ENCODE assay signal across 1 cellular context in the genomic region with DNA sequence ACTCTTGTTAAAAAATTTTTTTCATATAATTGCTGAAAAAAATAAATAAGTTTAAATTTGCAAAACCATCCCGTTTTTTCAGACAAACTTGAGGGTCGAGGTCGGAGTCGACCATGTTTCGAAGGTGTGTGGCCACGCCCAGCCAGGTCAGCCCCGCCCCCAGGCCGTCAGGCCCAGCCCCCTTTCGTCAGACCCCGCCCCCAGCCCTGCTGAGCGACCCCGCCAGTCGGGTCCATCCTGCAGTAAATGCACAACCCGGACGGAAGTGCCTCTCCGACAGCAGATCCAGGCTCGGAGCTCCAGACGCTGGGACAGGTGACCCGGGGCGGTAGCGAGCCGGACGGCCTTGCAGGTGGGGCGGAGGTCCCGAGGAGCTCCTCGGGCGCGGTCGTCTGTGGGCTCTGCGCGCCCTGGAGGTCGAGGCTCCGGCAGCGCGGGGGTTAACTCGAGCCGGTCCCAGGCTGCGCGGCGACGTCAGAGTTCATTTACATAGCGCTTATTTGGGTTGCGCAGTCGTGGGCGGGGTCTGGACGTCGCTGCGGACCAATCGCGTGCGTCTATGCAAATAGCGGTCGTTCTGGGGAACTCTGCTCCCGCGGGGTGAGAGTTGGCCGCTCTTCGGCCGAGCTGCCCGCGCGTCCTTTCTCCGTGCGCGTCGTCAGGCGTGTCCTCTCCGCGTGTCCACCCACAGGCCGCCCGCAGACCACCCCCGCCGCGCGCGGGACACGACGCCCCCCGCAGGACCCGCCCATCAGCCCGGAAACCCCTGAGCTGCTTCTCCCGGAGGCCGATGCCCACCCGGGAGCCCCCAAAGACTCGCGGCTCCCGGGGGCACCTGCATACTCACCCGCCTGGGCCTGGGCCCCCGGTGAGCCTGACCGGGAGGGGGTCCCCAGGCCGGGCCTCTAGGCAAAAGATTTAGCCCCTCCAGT.
TF ChIP-seq lines count a peak whose summit lies in the region.

A gene with protein sequence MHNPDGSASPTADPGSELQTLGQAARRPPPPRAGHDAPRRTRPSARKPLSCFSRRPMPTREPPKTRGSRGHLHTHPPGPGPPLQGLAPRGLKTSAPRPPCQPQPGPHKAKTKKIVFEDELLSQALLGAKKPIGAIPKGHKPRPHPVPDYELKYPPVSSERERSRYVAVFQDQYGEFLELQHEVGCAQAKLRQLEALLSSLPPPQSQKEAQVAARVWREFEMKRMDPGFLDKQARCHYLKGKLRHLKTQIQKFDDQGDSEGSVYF (plus strand): TSS at position 225 of the 932 bp plus-strand sequence. CDS start 22 bp downstream, at position 247.

TF ChIP-seq in HepG2, 621 proteins besides CTCF, POLR2A, EP300 and RAD21 (continued from another document and continues in another):
- TF ChIP-seq, protein P1, sequence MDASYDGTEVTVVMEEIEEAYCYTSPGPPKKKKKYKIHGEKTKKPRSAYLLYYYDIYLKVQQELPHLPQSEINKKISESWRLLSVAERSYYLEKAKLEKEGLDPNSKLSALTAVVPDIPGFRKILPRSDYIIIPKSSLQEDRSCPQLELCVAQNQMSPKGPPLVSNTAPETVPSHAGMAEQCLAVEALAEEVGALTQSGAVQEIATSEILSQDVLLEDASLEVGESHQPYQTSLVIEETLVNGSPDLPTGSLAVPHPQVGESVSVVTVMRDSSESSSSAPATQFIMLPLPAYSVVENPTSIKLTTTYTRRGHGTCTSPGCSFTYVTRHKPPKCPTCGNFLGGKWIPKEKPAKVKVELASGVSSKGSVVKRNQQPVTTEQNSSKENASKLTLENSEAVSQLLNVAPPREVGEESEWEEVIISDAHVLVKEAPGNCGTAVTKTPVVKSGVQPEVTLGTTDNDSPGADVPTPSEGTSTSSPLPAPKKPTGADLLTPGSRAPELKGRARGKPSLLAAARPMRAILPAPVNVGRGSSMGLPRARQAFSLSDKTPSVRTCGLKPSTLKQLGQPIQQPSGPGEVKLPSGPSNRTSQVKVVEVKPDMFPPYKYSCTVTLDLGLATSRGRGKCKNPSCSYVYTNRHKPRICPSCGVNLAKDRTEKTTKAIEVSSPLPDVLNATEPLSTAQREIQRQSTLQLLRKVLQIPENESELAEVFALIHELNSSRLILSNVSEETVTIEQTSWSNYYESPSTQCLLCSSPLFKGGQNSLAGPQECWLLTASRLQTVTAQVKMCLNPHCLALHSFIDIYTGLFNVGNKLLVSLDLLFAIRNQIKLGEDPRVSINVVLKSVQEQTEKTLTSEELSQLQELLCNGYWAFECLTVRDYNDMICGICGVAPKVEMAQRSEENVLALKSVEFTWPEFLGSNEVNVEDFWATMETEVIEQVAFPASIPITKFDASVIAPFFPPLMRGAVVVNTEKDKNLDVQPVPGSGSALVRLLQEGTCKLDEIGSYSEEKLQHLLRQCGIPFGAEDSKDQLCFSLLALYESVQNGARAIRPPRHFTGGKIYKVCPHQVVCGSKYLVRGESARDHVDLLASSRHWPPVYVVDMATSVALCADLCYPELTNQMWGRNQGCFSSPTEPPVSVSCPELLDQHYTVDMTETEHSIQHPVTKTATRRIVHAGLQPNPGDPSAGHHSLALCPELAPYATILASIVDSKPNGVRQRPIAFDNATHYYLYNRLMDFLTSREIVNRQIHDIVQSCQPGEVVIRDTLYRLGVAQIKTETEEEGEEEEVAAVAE (CRISPR knock-in tag; IDR thresholded peaks at IDR 0.05; ENCODE audit: borderline replicate concordance): no peak
- TF ChIP-seq ZNF230 (CRISPR knock-in tag; IDR thresholded peaks at IDR 0.05) (peak; percentile 22; the same call in 1 of the 2 replicates), ZBTB3 (CRISPR knock-in tag; IDR thresholded peaks at IDR 0.05; ENCODE audit: borderline replicate concordance, low read depth) (0 out of 2 replicates have a peak, but pooled peaks have one; percentile 32), ZNF75D (CRISPR knock-in tag; IDR thresholded peaks at IDR 0.05; ENCODE audit: borderline replicate concordance) (no peak), ZFP82 (CRISPR knock-in tag; IDR thresholded peaks at IDR 0.05; ENCODE audit: borderline replicate concordance) (no peak), SCMH1 (CRISPR knock-in tag; IDR thresholded peaks at IDR 0.05; ENCODE audit: borderline replicate concordance) (no peak), ZNF709 (CRISPR knock-in tag; IDR thresholded peaks at IDR 0.05) (no peak), RFX5 (IDR thresholded peaks at IDR 0.05; ENCODE audit: low read depth, low read length) (0 out of 2 replicates have a peak, but pooled peaks have one; percentile 25), ZBTB21 (CRISPR knock-in tag; IDR thresholded peaks at IDR 0.05) (no peak), NAIF1 (CRISPR knock-in tag; IDR thresholded peaks at IDR 0.05; ENCODE audit: borderline replicate concordance) (no peak), EZH2 (conservative IDR thresholded peaks at IDR 0.05; ENCODE audit: low read depth, low read length) (no peak), ZNF766 (CRISPR knock-in tag; IDR thresholded peaks at IDR 0.05; ENCODE audit: borderline replicate concordance) (peak; percentile 83; the same call in 1 of the 2 replicates), MAFG (CRISPR knock-in tag; IDR thresholded peaks at IDR 0.05) (no peak), ZNF549 (CRISPR knock-in tag; IDR thresholded peaks at IDR 0.05) (no peak), DNMT1 (CRISPR knock-in tag; IDR thresholded peaks at IDR 0.05) (0 out of 2 replicates have a peak, but pooled peaks have one; percentile 74), WIZ (CRISPR knock-in tag; IDR thresholded peaks at IDR 0.05) (0 out of 2 replicates have a peak, but pooled peaks have one; percentile 45), ETV5 (CRISPR knock-in tag; IDR thresholded peaks at IDR 0.05; ENCODE audit: borderline replicate concordance) (peak; percentile 71), ZNF3 (CRISPR knock-in tag; IDR thresholded peaks at IDR 0.05) (no peak), TAF15 (IDR thresholded peaks at IDR 0.05; ENCODE audit: low read depth, low read length, poor library complexity, severe bottlenecking) (no peak), ELF1 (CRISPR knock-in tag; IDR thresholded peaks at IDR 0.05) (peak; percentile 79), ZNF746 (CRISPR knock-in tag; IDR thresholded peaks at IDR 0.05) (0 out of 2 replicates have a peak, but pooled peaks have one; percentile 27), MYC (CRISPR knock-in tag; IDR thresholded peaks at IDR 0.05; ENCODE audit: borderline replicate concordance) (peak; percentile 82; the same call in 1 of the 2 replicates), HOXD1 (CRISPR knock-in tag; IDR thresholded peaks at IDR 0.05) (peak; percentile 50), SP140L (CRISPR knock-in tag; IDR thresholded peaks at IDR 0.05; ENCODE audit: borderline replicate concordance) (0 out of 2 replicates have a peak, but pooled peaks have one; percentile 27), NBN (conservative IDR thresholded peaks at IDR 0.05) (no peak), ATM (IDR thresholded peaks at IDR 0.05; ENCODE audit: borderline replicate concordance) (no peak), ZNF619 (CRISPR knock-in tag; IDR thresholded peaks at IDR 0.05) (no peak), MAF1 (CRISPR knock-in tag; IDR thresholded peaks at IDR 0.05; ENCODE audit: borderline replicate concordance) (0 out of 2 replicates have a peak, but pooled peaks have one; percentile 20)
- TF ChIP-seq, protein P2, sequence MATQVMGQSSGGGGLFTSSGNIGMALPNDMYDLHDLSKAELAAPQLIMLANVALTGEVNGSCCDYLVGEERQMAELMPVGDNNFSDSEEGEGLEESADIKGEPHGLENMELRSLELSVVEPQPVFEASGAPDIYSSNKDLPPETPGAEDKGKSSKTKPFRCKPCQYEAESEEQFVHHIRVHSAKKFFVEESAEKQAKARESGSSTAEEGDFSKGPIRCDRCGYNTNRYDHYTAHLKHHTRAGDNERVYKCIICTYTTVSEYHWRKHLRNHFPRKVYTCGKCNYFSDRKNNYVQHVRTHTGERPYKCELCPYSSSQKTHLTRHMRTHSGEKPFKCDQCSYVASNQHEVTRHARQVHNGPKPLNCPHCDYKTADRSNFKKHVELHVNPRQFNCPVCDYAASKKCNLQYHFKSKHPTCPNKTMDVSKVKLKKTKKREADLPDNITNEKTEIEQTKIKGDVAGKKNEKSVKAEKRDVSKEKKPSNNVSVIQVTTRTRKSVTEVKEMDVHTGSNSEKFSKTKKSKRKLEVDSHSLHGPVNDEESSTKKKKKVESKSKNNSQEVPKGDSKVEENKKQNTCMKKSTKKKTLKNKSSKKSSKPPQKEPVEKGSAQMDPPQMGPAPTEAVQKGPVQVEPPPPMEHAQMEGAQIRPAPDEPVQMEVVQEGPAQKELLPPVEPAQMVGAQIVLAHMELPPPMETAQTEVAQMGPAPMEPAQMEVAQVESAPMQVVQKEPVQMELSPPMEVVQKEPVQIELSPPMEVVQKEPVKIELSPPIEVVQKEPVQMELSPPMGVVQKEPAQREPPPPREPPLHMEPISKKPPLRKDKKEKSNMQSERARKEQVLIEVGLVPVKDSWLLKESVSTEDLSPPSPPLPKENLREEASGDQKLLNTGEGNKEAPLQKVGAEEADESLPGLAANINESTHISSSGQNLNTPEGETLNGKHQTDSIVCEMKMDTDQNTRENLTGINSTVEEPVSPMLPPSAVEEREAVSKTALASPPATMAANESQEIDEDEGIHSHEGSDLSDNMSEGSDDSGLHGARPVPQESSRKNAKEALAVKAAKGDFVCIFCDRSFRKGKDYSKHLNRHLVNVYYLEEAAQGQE (IDR thresholded peaks at IDR 0.05; ENCODE audit: borderline replicate concordance in 1 of 2, low read depth in 1 of 2, low read length in 2 of 2): peak in 1 of 2 experiments; percentile 35; a peak in 1 of 4 replicates
- TF ChIP-seq, protein P3, sequence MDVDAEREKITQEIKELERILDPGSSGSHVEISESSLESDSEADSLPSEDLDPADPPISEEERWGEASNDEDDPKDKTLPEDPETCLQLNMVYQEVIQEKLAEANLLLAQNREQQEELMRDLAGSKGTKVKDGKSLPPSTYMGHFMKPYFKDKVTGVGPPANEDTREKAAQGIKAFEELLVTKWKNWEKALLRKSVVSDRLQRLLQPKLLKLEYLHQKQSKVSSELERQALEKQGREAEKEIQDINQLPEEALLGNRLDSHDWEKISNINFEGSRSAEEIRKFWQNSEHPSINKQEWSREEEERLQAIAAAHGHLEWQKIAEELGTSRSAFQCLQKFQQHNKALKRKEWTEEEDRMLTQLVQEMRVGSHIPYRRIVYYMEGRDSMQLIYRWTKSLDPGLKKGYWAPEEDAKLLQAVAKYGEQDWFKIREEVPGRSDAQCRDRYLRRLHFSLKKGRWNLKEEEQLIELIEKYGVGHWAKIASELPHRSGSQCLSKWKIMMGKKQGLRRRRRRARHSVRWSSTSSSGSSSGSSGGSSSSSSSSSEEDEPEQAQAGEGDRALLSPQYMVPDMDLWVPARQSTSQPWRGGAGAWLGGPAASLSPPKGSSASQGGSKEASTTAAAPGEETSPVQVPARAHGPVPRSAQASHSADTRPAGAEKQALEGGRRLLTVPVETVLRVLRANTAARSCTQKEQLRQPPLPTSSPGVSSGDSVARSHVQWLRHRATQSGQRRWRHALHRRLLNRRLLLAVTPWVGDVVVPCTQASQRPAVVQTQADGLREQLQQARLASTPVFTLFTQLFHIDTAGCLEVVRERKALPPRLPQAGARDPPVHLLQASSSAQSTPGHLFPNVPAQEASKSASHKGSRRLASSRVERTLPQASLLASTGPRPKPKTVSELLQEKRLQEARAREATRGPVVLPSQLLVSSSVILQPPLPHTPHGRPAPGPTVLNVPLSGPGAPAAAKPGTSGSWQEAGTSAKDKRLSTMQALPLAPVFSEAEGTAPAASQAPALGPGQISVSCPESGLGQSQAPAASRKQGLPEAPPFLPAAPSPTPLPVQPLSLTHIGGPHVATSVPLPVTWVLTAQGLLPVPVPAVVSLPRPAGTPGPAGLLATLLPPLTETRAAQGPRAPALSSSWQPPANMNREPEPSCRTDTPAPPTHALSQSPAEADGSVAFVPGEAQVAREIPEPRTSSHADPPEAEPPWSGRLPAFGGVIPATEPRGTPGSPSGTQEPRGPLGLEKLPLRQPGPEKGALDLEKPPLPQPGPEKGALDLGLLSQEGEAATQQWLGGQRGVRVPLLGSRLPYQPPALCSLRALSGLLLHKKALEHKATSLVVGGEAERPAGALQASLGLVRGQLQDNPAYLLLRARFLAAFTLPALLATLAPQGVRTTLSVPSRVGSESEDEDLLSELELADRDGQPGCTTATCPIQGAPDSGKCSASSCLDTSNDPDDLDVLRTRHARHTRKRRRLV (CRISPR knock-in tag; IDR thresholded peaks at IDR 0.05): peak; percentile 99
- TF ChIP-seq, protein P4, sequence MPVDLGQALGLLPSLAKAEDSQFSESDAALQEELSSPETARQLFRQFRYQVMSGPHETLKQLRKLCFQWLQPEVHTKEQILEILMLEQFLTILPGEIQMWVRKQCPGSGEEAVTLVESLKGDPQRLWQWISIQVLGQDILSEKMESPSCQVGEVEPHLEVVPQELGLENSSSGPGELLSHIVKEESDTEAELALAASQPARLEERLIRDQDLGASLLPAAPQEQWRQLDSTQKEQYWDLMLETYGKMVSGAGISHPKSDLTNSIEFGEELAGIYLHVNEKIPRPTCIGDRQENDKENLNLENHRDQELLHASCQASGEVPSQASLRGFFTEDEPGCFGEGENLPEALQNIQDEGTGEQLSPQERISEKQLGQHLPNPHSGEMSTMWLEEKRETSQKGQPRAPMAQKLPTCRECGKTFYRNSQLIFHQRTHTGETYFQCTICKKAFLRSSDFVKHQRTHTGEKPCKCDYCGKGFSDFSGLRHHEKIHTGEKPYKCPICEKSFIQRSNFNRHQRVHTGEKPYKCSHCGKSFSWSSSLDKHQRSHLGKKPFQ (CRISPR knock-in tag; IDR thresholded peaks at IDR 0.05; ENCODE audit: insufficient replicate concordance): no peak
- TF ChIP-seq, protein P5, sequence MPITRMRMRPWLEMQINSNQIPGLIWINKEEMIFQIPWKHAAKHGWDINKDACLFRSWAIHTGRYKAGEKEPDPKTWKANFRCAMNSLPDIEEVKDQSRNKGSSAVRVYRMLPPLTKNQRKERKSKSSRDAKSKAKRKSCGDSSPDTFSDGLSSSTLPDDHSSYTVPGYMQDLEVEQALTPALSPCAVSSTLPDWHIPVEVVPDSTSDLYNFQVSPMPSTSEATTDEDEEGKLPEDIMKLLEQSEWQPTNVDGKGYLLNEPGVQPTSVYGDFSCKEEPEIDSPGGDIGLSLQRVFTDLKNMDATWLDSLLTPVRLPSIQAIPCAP (CRISPR knock-in tag; IDR thresholded peaks at IDR 0.05; ENCODE audit: low read depth): no peak
- TF ChIP-seq, protein P6, sequence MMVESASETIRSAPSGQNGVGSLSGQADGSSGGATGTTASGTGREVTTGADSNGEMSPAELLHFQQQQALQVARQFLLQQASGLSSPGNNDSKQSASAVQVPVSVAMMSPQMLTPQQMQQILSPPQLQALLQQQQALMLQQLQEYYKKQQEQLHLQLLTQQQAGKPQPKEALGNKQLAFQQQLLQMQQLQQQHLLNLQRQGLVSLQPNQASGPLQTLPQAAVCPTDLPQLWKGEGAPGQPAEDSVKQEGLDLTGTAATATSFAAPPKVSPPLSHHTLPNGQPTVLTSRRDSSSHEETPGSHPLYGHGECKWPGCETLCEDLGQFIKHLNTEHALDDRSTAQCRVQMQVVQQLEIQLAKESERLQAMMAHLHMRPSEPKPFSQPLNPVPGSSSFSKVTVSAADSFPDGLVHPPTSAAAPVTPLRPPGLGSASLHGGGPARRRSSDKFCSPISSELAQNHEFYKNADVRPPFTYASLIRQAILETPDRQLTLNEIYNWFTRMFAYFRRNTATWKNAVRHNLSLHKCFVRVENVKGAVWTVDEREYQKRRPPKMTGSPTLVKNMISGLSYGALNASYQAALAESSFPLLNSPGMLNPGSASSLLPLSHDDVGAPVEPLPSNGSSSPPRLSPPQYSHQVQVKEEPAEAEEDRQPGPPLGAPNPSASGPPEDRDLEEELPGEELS (CRISPR knock-in tag; IDR thresholded peaks at IDR 0.05): peak; percentile 58
